ENCODE assay signal across 6 cellular contexts in the genomic region with DNA sequence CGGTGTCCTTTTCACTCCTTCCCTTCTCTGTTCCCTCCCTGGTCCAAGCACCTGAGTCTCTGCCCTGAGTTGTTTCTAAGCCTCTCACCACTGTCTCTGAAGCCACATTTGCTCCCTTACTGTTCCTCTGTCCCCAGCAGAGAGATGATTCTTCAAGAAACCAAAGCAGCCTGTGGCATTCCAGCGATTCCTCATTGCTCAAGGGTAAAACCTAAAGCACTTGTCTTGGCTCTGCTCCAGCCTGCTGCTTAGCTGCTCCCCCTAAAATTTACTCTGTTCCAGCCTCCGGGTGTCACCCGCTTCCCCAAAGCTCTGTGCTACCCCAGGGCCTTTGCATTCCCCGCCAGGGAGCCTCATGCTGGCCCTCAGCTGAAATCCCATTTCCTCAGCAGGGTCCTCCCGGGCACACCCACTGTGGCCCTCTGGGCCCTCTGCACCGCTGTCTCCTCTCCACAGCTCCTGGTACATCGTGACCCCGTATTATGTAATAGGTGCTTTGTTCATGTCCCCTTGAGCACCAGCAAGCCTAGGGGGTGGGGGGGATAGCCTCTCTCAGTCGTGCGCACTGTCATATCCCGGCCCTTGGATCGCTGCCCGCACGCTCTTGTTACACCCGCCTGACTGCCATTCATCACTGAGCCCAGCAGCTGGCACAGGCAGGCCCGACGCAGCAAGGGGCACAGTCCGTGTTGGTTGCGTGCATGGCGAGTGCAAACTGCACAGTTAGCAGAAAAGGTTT. TPM values are rescaled to one million over a fixed set of nuclear protein-coding genes. Genes with fewer than 3 reads are reported as not detected.
DNase-seq lines count a peak whose midpoint lies in the region; ATAC-seq and FAIRE-seq lines count a peak whose summit lies in the region.

No MANE protein-coding gene starts in this region.

- H3K36me3 ChIP-seq in esophagus (ENCODE audit: control insufficient read depth in 2 of 2, insufficient read depth in 2 of 2, low read length in 1 of 2) (peaks cover 0 to 9% of the 10 kb centered on the region in 2 donors), small intestine (ENCODE audit: control insufficient read depth in 2 of 2, insufficient read depth in 2 of 2, low read length in 2 of 2) (peaks cover 0 to 3% of the 10 kb centered on the region in 2 donors)

- H3K27me3 ChIP-seq in esophagus (ENCODE audit: control insufficient read depth in 1 of 2, insufficient read depth in 2 of 2, low read length in 2 of 2): no peaks in the 10 kb centered on the region
- no peaks in the 10 kb centered on the region for H3K27me3 ChIP-seq in small intestine (ENCODE audit: control insufficient read depth in 2 of 2, insufficient read depth in 2 of 2, low read length in 2 of 2)

- FAIRE-seq in small intestine (lab: Jason Lieb, UNC): no peak

- H3K27ac ChIP-seq in esophagus (ENCODE audit: low read depth in 2 of 2, low read length in 1 of 2) (peak overlapping the region; percentile 89 to 97), small intestine (ENCODE audit: low read depth in 1 of 2, low read length in 1 of 2) (no peak overlapping the region)

- 38 to 44% methylated on average over 21 of the region's 21 CpGs for WGBS in esophagus, 2 donors
- 21 to 64% (median 45%) methylated on average over 21 of the region's 21 CpGs for WGBS in small intestine, 3 donors

- H3K9me3 ChIP-seq in esophagus (ENCODE audit: control insufficient read depth in 2 of 2, insufficient read depth in 1 of 2, low read depth in 1 of 2, low read length in 1 of 2): no peaks in the 10 kb centered on the region
- no peaks in the 10 kb centered on the region for H3K9me3 ChIP-seq in small intestine (ENCODE audit: control insufficient read depth, low read depth)

- peaks cover 0 to 13% of the 10 kb centered on the region in 2 donors for H3K4me1 ChIP-seq in esophagus (ENCODE audit: control insufficient read depth in 2 of 2, insufficient read depth in 2 of 2, low read length in 1 of 2)
- H3K4me1 ChIP-seq in small intestine (ENCODE audit: control insufficient read depth in 2 of 2, insufficient read depth in 1 of 2, low read depth in 1 of 2, low read length in 1 of 2): peaks cover 0 to 5% of the 10 kb centered on the region in 2 donors

- H3K4me3 ChIP-seq in esophagus (ENCODE audit: low read depth in 1 of 2, low read length in 2 of 2) (peak overlapping the region in 1 of 2 donors; percentile 1), small intestine (ENCODE audit: low read depth in 1 of 2, low read length in 2 of 2) (no peak overlapping the region)

- peak; percentile 93 for DNase-seq in NCI-H2107 treated with DMSO at 0.1 percent for 48 hours (lab: John Stamatoyannopoulos, UW; ENCODE audit: unreplicated experiment)
- DNase-seq in small intestine: peak; percentile 90
- no peak for DNase-seq in cortex of kidney (lab: John Stamatoyannopoulos, UW)
- DNase-seq in NCI-H82 treated with DMSO at 0.1 percent for 48 hours (lab: John Stamatoyannopoulos, UW; ENCODE audit: unreplicated experiment): no peak

- no peak for ATAC-seq in HG03460 (IDR thresholded peaks at IDR 0.05; ENCODE audit: unreplicated experiment)

RNA-seq across cellular contexts. Expression of gene TECR, which starts 15.8 kb away (rescaled TPM):
- polyA plus RNA-seq in esophagus (100 to 1,000 TPM; 362 to 444 TPM), small intestine (100 to 1,000 TPM; 147 to 234 (median 165) TPM)

RNA-seq across cellular contexts. Expression of gene NDUFB7, which starts 26.7 kb away (rescaled TPM):
- polyA plus RNA-seq in esophagus (100 to 1,000 TPM; 471 to 517 TPM), small intestine (100 to 1,000 TPM; 597 to 818 (median 651) TPM)

RNA-seq across cellular contexts. Expression of gene DNAJB1, which starts 26.9 kb away (rescaled TPM):
- polyA plus RNA-seq in esophagus (100 to 1,000 TPM; 249 to 309 TPM), small intestine (10 to 100 TPM; 39.4 to 45.3 (median 43.2) TPM)

RNA-seq across cellular contexts. Expression of gene CLEC17A, which starts 37.7 kb away (rescaled TPM):
- polyA plus RNA-seq in esophagus (under 1 TPM; 0.01 to 0.08 TPM), small intestine (under 1 TPM in 1 of 3 donors, not detected in 2; 0.55 TPM)

RNA-seq across cellular contexts. Expression of gene GIPC1, which starts 49.2 kb away (rescaled TPM):
- 100 to 1,000 TPM; 269 to 368 TPM for polyA plus RNA-seq in esophagus
- 10 to 100 TPM; 64.0 to 91.2 (median 66.5) TPM for polyA plus RNA-seq in small intestine

Comparison
In these comparisons a context has a peak if more than half of its experiments do, and no peak if none do; other contexts are left out.
1. DNase-seq: peak in NCI-H2107 treated with DMSO at 0.1 percent for 48 hours (single experiment) and small intestine (single experiment); none in cortex of kidney (single experiment) and NCI-H82 treated with DMSO at 0.1 percent for 48 hours (single experiment).
2. H3K27ac ChIP-seq: peak in esophagus (2 of 2); none in small intestine (0 of 2).
3. RNA of gene DNAJB1, which starts 26.9 kb away (polyA plus RNA-seq): 249 to 309 TPM in esophagus; 39.4 to 45.3 TPM in small intestine; every median in the first group is over 4 times any median in the second.